In genomic region chr7:141550694-141551079, GRCh38 we compare ENCODE assay signal across 8 cellular contexts. TPM values are rescaled to one million over a fixed set of nuclear protein-coding genes. Genes with fewer than 3 reads are reported as not detected.
DNase-seq lines count a peak whose midpoint lies in the region; ATAC-seq and TF ChIP-seq lines count a peak whose summit lies in the region.

No MANE protein-coding gene starts in this region.

- 43% methylated on average over 13 of the region's 13 CpGs for WGBS in right lobe of liver (ENCODE audit: insufficient coverage, low coverage, low lambda C conversion rate, missing lambda C conversion rate)

- H3K4me1 ChIP-seq in right lobe of liver (peaks cover 0 to 4% (median 0%) of the 10 kb centered on the region in 4 donors), thoracic aorta (ENCODE audit: control insufficient read depth in 1 of 2, low read depth in 2 of 2) (peaks cover 10 to 17% of the 10 kb centered on the region in 2 donors)

- TF ChIP-seq POLR2A in right lobe of liver (IDR thresholded peaks at IDR 0.05), result no peak

- H3K36me3 Mint-ChIP-seq in central memory CD8-positive, alpha-beta T cell (ENCODE audit: insufficient read depth), result peaks cover 9% of the 10 kb centered on the region

- no peaks in the 10 kb centered on the region for H3K27me3 Mint-ChIP-seq in central memory CD8-positive, alpha-beta T cell

- H3K9me3 ChIP-seq in right lobe of liver (no peaks in the 10 kb centered on the region), thoracic aorta (no peaks in the 10 kb centered on the region)

- intact Hi-C loops in right lobe of liver (cut with DNase I), result no loop called here

- TF ChIP-seq CTCF in AG04449 (IDR thresholded peaks at IDR 0.05; ENCODE audit: insufficient read depth, low read length, missing control alignments) (no peak), right lobe of liver (IDR thresholded peaks at IDR 0.05) (no peak), thoracic aorta (IDR thresholded peaks at IDR 0.05) (no peak)

- no peak overlapping the region for H3K27ac ChIP-seq in right lobe of liver
- H3K27ac ChIP-seq in thoracic aorta, result peak overlapping the region; percentile 35 to 49

- POLR2A ChIA-PET in AG04449 (lab: Yijun Ruan, JAX), result interaction anchor here (1.0 to 1.3 kb wide), 2 partner anchors 35 to 536 kb away, joined by 3 read pairs; partner anchors contain the start of gene MRPS33

- H3K27me3 ChIP-seq in right lobe of liver (no peaks in the 10 kb centered on the region), thoracic aorta (replicated peaks; ENCODE audit: insufficient read depth) (no peaks in the 10 kb centered on the region)

- H3K27ac Mint-ChIP-seq in central memory CD8-positive, alpha-beta T cell (ENCODE audit: low read depth), result peak overlapping the region; percentile 91

- ATAC-seq in GM18907 (IDR thresholded peaks at IDR 0.05; ENCODE audit: unreplicated experiment), result peak; percentile 5
- ATAC-seq in central memory CD8-positive, alpha-beta T cell (replicated peaks; ENCODE audit: extremely low read depth, poor library complexity, severe bottlenecking), result no peak
- ATAC-seq in right lobe of liver, result no peak
- no peak for ATAC-seq in thoracic aorta (ENCODE audit: insufficient number of reproducible peaks, low FRiP score, low read depth)

- DNase-seq in AG04449 (ENCODE audit: low read depth, low spot score) (no peak), NCI-H146 treated with DMSO at 0.1 percent for 48 hours (lab: John Stamatoyannopoulos, UW; ENCODE audit: unreplicated experiment) (peak; percentile 36), right lobe of liver (no peak), thoracic aorta (ENCODE audit: low spot score) (no peak), T-helper 9 cell (no peak), NCI-H774 (lab: John Stamatoyannopoulos, UW) (no peak)
- DNase-seq in central memory CD8-positive, alpha-beta T cell (ENCODE audit: low spot score in 2 of 2), result no peak

- H3K36me3 ChIP-seq in right lobe of liver, result no peaks in the 10 kb centered on the region
- H3K36me3 ChIP-seq in thoracic aorta, result no peaks in the 10 kb centered on the region

- CTCF ChIA-PET in AG04449 (lab: Yijun Ruan, JAX), result interaction anchor here (1.6 to 4.5 kb wide), 3 partner anchors 17 to 99 kb away, joined by 7 to 38 read pairs (median 9); no protein-coding TSS in a partner anchor

- no peaks in the 10 kb centered on the region for H3K9me3 Mint-ChIP-seq in central memory CD8-positive, alpha-beta T cell

- peaks cover 30% of the 10 kb centered on the region for H3K4me1 Mint-ChIP-seq in central memory CD8-positive, alpha-beta T cell

- H3K4me3 ChIP-seq in AG04449 (ENCODE audit: low read depth, low read length) (peak overlapping the region; percentile 86), right lobe of liver (peak overlapping the region; percentile 84 to 95 (median 92)), thoracic aorta (peak overlapping the region; percentile 98)

- H3K4me3 Mint-ChIP-seq in central memory CD8-positive, alpha-beta T cell, result peak overlapping the region; percentile 82

RNA-seq across cellular contexts. Expression of gene AGK, which starts 0.5 kb away (rescaled TPM):
- 10 to 100 TPM in 5 of 6 experiments, 1 to 10 TPM in 1; 9.3 to 19.2 (median 12.0) TPM for total RNA-seq in right lobe of liver
- 10 to 100 TPM; 27.8 to 28.3 TPM for total RNA-seq in thoracic aorta

Comparison
In these comparisons a context has a peak if more than half of its experiments do, and no peak if none do; other contexts are left out.
1. H3K27ac ChIP-seq: peak in thoracic aorta (2 of 2); none in right lobe of liver (0 of 3).
2. Peak in every context shown above with its lines, with median percentiles within 50 percentile points of each other: H3K4me3 ChIP-seq.